Comparison of ENCODE assay signal across 12 cellular contexts in genomic region chr22:29605236-29605850, GRCh38. TPM values are rescaled to one million over a fixed set of nuclear protein-coding genes. Genes with fewer than 3 reads are reported as not detected.
DNase-seq lines count a peak whose midpoint lies in the region; ATAC-seq and TF ChIP-seq lines count a peak whose summit lies in the region.
"Had no signal": no experiment of that assay in that cellular context is flagged by ENCODE, and none has a peak within 500 bp of the region (broad histone marks: within the 10 kb centered on the region; RNA-seq: fewer than 3 reads in every experiment).

No MANE protein-coding gene starts in this region.

- H3K36me3 Mint-ChIP-seq in MCF 10A (ENCODE audit: insufficient read depth, unreplicated experiment) = peaks cover 22% of the 10 kb centered on the region

- ATAC-seq in upper lobe of right lung (no peak), left colon (no peak), GM19035 (IDR thresholded peaks at IDR 0.05; ENCODE audit: unreplicated experiment) (no peak)

- H3K36me3 ChIP-seq in breast epithelium (no peaks in the 10 kb centered on the region), upper lobe of right lung (no peaks in the 10 kb centered on the region)
- H3K36me3 ChIP-seq: ascending aorta had no signal

- H3K4me3 Mint-ChIP-seq in MCF 10A (ENCODE audit: unreplicated experiment) = peak overlapping the region; percentile 87

- H3K9me3 ChIP-seq in breast epithelium (no peaks in the 10 kb centered on the region), upper lobe of right lung (no peaks in the 10 kb centered on the region)
- H3K9me3 ChIP-seq: ascending aorta had no signal

- no peaks in the 10 kb centered on the region for H3K4me1 ChIP-seq in breast epithelium
- H3K4me1 ChIP-seq in upper lobe of right lung = peaks cover 13% of the 10 kb centered on the region

- H3K27me3 Mint-ChIP-seq in MCF 10A (ENCODE audit: insufficient read depth, unreplicated experiment) = no peaks in the 10 kb centered on the region

- TF ChIP-seq POLR2A in breast epithelium (IDR thresholded peaks at IDR 0.05) = no peak

- H3K27ac ChIP-seq in breast epithelium = no peak overlapping the region
- peak overlapping the region; percentile 91; the same call in 1 of the 2 replicates for H3K27ac ChIP-seq in VCaP
- no peak overlapping the region for H3K27ac ChIP-seq in upper lobe of right lung

- no TSS peak for BruUV-seq in MCF 10A (replicated peaks; lab: Mats Ljungman, UMichigan)

- CTCF ChIA-PET in MCF 10A (lab: Yijun Ruan, JAX) = interaction anchor here (0.5 to 3.7 kb wide), 4 partner anchors 10 to 777 kb away, joined by 3 to 24 read pairs (median 10); no protein-coding TSS in a partner anchor

- peaks cover 12% of the 10 kb centered on the region for H3K4me1 Mint-ChIP-seq in MCF 10A (ENCODE audit: insufficient read depth, unreplicated experiment)

- H3K27me3 ChIP-seq in breast epithelium (no peaks in the 10 kb centered on the region), upper lobe of right lung (no peaks in the 10 kb centered on the region)
- H3K27me3 ChIP-seq: ascending aorta had no signal

- DNase-seq in MCF 10A (ENCODE audit: unreplicated experiment) (no peak), breast epithelium (ENCODE audit: low spot score in 2 of 2) (no peak), fibroblast of the aortic adventitia (ENCODE audit: low read depth) (no peak), upper lobe of right lung (no peak), SIG-M5 treated with dmso at 0.1 percent for 504 hours (lab: John Stamatoyannopoulos, UW; ENCODE audit: unreplicated experiment) (no peak), left colon (no peak)
- DNase-seq: Kasumi-1, NCI-H69, small intestine had no signal

- intact Hi-C loops in MCF 10A (cut with micrococcal nuclease) = no loop called here
- intact Hi-C loops in breast epithelium (cut with DNase I; ENCODE audit: low total_unique reads) = no loop called here
- intact Hi-C loops in upper lobe of right lung (cut with DNase I) = no loop called here
- intact Hi-C loops in left colon (cut with DNase I, micrococcal nuclease) = no loop called here

- peak overlapping the region; percentile 98 for H3K27ac Mint-ChIP-seq in MCF 10A (ENCODE audit: low read depth, unreplicated experiment)

- POLR2A ChIA-PET in MCF 10A (lab: Yijun Ruan, JAX) = interaction anchor here (0.6 to 3.9 kb wide), 11 partner anchors 10 to 216 kb away, joined by 3 to 27 read pairs (median 12); partner anchors contain the start of genes AP1B1 and THOC5

- H3K4me3 ChIP-seq in breast epithelium (peak overlapping the region in 1 of 3 donors; percentile 89), fibroblast of the aortic adventitia (ENCODE audit: low read depth, low read length) (peak overlapping the region; percentile 81), upper lobe of right lung (peak overlapping the region; percentile 99)

- no peak for TF ChIP-seq CTCF in MCF 10A (IDR thresholded peaks at IDR 0.05; ENCODE audit: unreplicated experiment)
- TF ChIP-seq CTCF in breast epithelium (IDR thresholded peaks at IDR 0.05) = no peak
- no peak for TF ChIP-seq CTCF in VCaP (conservative IDR thresholded peaks at IDR 0.05)
- no peak for TF ChIP-seq CTCF in fibroblast of the aortic adventitia (IDR thresholded peaks at IDR 0.05; ENCODE audit: insufficient read depth, low read length)
- no peak for TF ChIP-seq CTCF in upper lobe of right lung (IDR thresholded peaks at IDR 0.05)

- no peaks in the 10 kb centered on the region for H3K9me3 Mint-ChIP-seq in MCF 10A (ENCODE audit: unreplicated experiment)

RNA-seq across cellular contexts. Expression of gene NF2, which starts 1.9 kb away (rescaled TPM):
- total RNA-seq in MCF 10A (2022) (92.4 and 98.3 TPM in 2 replicates), breast epithelium (10 to 100 TPM; 21.1 to 36.1 (median 31.8) TPM), fibroblast of the aortic adventitia (ENCODE audit: low replicate concordance) (59.8 and 65.9 TPM in 2 replicates), upper lobe of right lung (43.9 TPM), left colon (10 to 100 TPM; 38.2 to 41.5 TPM)

RNA-seq across cellular contexts. Expression of gene NIPSNAP1, which starts 24.4 kb away (rescaled TPM):
- total RNA-seq in MCF 10A (2022) = 23.4 and 27.2 TPM in 2 replicates
- 10 to 100 TPM in 2 of 3 donors, 1 to 10 TPM in 1; 7.4 to 29.3 (median 28.5) TPM for total RNA-seq in breast epithelium
- 15.8 and 30.1 TPM in 2 replicates for total RNA-seq in fibroblast of the aortic adventitia (ENCODE audit: low replicate concordance)
- 23.0 TPM for total RNA-seq in upper lobe of right lung
- total RNA-seq in left colon = 10 to 100 TPM; 50.2 to 60.1 TPM

RNA-seq across cellular contexts. Expression of gene THOC5, which starts 51.8 kb away (rescaled TPM):
- 50.3 and 51.3 TPM in 2 replicates for total RNA-seq in MCF 10A (2022)
- total RNA-seq in breast epithelium = 10 to 100 TPM; 33.2 to 55.4 (median 48.0) TPM
- 53.1 and 54.0 TPM in 2 replicates for total RNA-seq in fibroblast of the aortic adventitia (ENCODE audit: low replicate concordance)
- total RNA-seq in upper lobe of right lung = 43.0 TPM
- total RNA-seq in left colon = 10 to 100 TPM; 20.8 to 21.1 TPM
